ENCODE assay signal across 18 cellular contexts in genomic region chr9:89777544-89777943, GRCh38.
DNase-seq lines count a peak whose midpoint lies in the region; ATAC-seq and TF ChIP-seq lines count a peak whose summit lies in the region.
"Had no signal": no experiment of that assay in that cellular context is flagged by ENCODE, and none has a peak within 500 bp of the region (broad histone marks: within the 10 kb centered on the region; RNA-seq: fewer than 3 reads in every experiment).

No MANE protein-coding gene starts in this region.

- intact Hi-C loops in Right ventricle myocardium inferior (cut with DNase I) (no loop called here), left ventricle myocardium inferior (cut with micrococcal nuclease) (no loop called here)

- TF ChIP-seq CTCF in left ventricle myocardium inferior (IDR thresholded peaks at IDR 0.05; ENCODE audit: borderline replicate concordance) (no peak), DND-41 (IDR thresholded peaks at IDR 0.05; ENCODE audit: borderline replicate concordance, extremely low read depth, low read length, poor library complexity, severe bottlenecking) (no peak)

- no peaks in the 10 kb centered on the region for H3K36me3 Mint-ChIP-seq in T-helper 17 cell (ENCODE audit: low read depth)
- H3K36me3 Mint-ChIP-seq in naive thymus-derived CD8-positive, alpha-beta T cell: no peaks in the 10 kb centered on the region

- H3K9me3 ChIP-seq in left ventricle myocardium inferior (replicated peaks): no peaks in the 10 kb centered on the region
- no peaks in the 10 kb centered on the region for H3K9me3 ChIP-seq in DND-41 (ENCODE audit: insufficient read depth, low read length, severe bottlenecking)
- H3K9me3 ChIP-seq in T-helper 17 cell (ENCODE audit: control insufficient read depth, low read length, poor library complexity, severe bottlenecking): peaks cover 2% of the 10 kb centered on the region
- H3K9me3 ChIP-seq: Caco-2 had no signal

- no peaks in the 10 kb centered on the region for H3K79me2 ChIP-seq in DND-41 (ENCODE audit: insufficient read depth, low read length)

- ATAC-seq in Right ventricle myocardium inferior (peak; percentile 9), DND-41 (ENCODE audit: insufficient read depth, low read depth) (peak; percentile 47; the same call in 1 of the 3 replicates), T-helper 17 cell (no peak), GM18868 (IDR thresholded peaks at IDR 0.05; ENCODE audit: unreplicated experiment) (no peak), GM18519 (IDR thresholded peaks at IDR 0.05; ENCODE audit: low FRiP score, unreplicated experiment) (no peak)
- ATAC-seq in naive thymus-derived CD8-positive, alpha-beta T cell: no peak
- ATAC-seq: GM12878 had no signal

- H3K4me3 ChIP-seq in left ventricle myocardium inferior (no peak overlapping the region), DND-41 (ENCODE audit: low read depth in 1 of 2, low read length in 2 of 2) (no peak overlapping the region)
- H3K4me3 ChIP-seq: GM12878, GM23248 had no signal

- H3K9ac ChIP-seq in DND-41 (ENCODE audit: low read depth, low read length): no peak overlapping the region
- H3K9ac ChIP-seq: GM23248 had no signal

- H3K27ac ChIP-seq in left ventricle myocardium inferior (replicated peaks) (no peak overlapping the region), DND-41 (ENCODE audit: low read length) (no peak overlapping the region)
- H3K27ac ChIP-seq: C4-2B, GM23248, HL-60 had no signal

- no peaks in the 10 kb centered on the region for H3K9me3 Mint-ChIP-seq in naive thymus-derived CD8-positive, alpha-beta T cell
- H3K9me3 Mint-ChIP-seq: CD4-positive, alpha-beta T cell had no signal

- H3K27me3 ChIP-seq in left ventricle myocardium inferior (ENCODE audit: low read depth) (no peaks in the 10 kb centered on the region), DND-41 (ENCODE audit: insufficient read depth, low read length, poor library complexity) (no peaks in the 10 kb centered on the region)

- no peak overlapping the region for H3K4me2 ChIP-seq in DND-41 (ENCODE audit: insufficient read depth, low read length)

- H3K27me3 Mint-ChIP-seq in T-helper 17 cell: peaks cover 13% of the 10 kb centered on the region
- peaks cover 0 to 11% (median 7%) of the 10 kb centered on the region in 5 donors for H3K27me3 Mint-ChIP-seq in naive thymus-derived CD8-positive, alpha-beta T cell
- H3K27me3 Mint-ChIP-seq: CD4-positive, alpha-beta T cell had no signal

- peak overlapping the region; percentile 74 for H3K27ac Mint-ChIP-seq in T-helper 17 cell
- H3K27ac Mint-ChIP-seq in naive thymus-derived CD8-positive, alpha-beta T cell: peak overlapping the region in 1 of 10 donors; percentile 77
- H3K27ac Mint-ChIP-seq: CD4-positive, alpha-beta T cell; HFFc6 had no signal

- H3K4me1 ChIP-seq in left ventricle myocardium inferior (peaks cover 20% of the 10 kb centered on the region), DND-41 (ENCODE audit: insufficient read depth, low read length) (no peaks in the 10 kb centered on the region)

- no peak for DNase-seq in Right ventricle myocardium inferior (ENCODE audit: missing footprints)
- no peak for DNase-seq in left ventricle myocardium inferior
- no peak for DNase-seq in DND-41
- no peak for DNase-seq in T-helper 17 cell
- DNase-seq in mesenteric fat pad (ENCODE audit: low spot score): peak; percentile 67
- DNase-seq in naive thymus-derived CD8-positive, alpha-beta T cell: no peak
- DNase-seq: ACHN; Caco-2; CD4-positive, alpha-beta T cell; EL; GM23248; HCEC 1CT; HFFc6 had no signal

- peaks cover 6% of the 10 kb centered on the region for H3K4me1 Mint-ChIP-seq in T-helper 17 cell
- peaks cover 0 to 10% (median 5%) of the 10 kb centered on the region in 4 donors for H3K4me1 Mint-ChIP-seq in naive thymus-derived CD8-positive, alpha-beta T cell

- no peak overlapping the region for H2AFZ ChIP-seq in DND-41 (ENCODE audit: low read depth, low read length)
- H2AFZ ChIP-seq: GM23248 had no signal

- H3K36me3 ChIP-seq in left ventricle myocardium inferior: no peaks in the 10 kb centered on the region
- H3K36me3 ChIP-seq in DND-41 (ENCODE audit: insufficient read depth, low read length): no peaks in the 10 kb centered on the region

- POLR2A ChIA-PET in naive thymus-derived CD8-positive, alpha-beta T cell (lab: Charles Lee): no interaction called here

- H3K4me3 Mint-ChIP-seq in T-helper 17 cell: no peak overlapping the region
- H3K4me3 Mint-ChIP-seq in naive thymus-derived CD8-positive, alpha-beta T cell: no peak overlapping the region
- H3K4me3 Mint-ChIP-seq: CD4-positive, alpha-beta T cell; HFFc6 had no signal

- H4K20me1 ChIP-seq in DND-41 (ENCODE audit: insufficient read depth, low read length): no peaks in the 10 kb centered on the region

Comparison
In these comparisons a context has a peak if more than half of its experiments do, and no peak if none do; other contexts are left out.
1. ATAC-seq: peak in Right ventricle myocardium inferior (single experiment) and DND-41 (single experiment); none in T-helper 17 cell (single experiment), naive thymus-derived CD8-positive, alpha-beta T cell (0 of 2), GM18868 (single experiment) and GM18519 (single experiment).